Comparison of ENCODE assay signal across 26 cellular contexts in the genomic region with DNA sequence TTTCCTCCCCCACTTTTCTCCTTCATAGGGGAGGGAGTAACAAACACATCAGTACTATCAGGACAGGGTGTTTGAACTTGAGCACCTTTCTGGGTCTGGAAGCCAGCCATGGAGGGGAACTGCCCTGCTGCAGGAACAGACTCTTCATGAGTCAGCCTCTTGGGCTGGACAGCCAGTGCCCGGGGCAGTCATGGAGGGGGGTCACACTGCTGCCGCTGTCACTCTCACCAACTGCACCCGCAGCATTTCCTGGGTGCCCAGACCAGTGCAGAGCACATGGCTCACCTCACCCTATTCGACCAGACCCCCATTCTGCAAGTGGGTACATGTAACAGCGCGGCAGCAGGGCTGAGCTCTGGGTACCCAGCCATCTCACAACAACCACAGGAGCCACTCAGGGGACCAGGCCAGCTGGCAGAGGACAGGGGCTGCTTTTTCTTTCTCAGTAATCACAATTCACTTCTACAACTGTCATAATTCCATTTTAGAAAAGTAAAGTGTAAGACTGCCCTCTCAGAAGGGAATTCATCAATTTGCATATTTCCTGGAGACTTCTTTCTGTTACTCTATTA.
A peak's percentile ranks its signal among the peaks of the same experiment; 100 is the strongest.
DNase-seq lines count a peak whose midpoint lies in the region; ATAC-seq, FAIRE-seq and TF ChIP-seq lines count a peak whose summit lies in the region.
"Had no signal": no experiment of that assay in that cellular context is flagged by ENCODE, and none has a peak within 500 bp of the region (broad histone marks: within the 10 kb centered on the region; RNA-seq: fewer than 3 reads in every experiment).

No MANE protein-coding gene starts in this region.

- ATAC-seq in heart right ventricle (peak in 4 of 8 donors; percentile 37 to 86 (median 72)), Right ventricle myocardium superior (ENCODE audit: poor library complexity) (no peak)

- no peaks in the 10 kb centered on the region for H3K27me3 ChIP-seq in heart right ventricle
- H3K27me3 ChIP-seq in thyroid gland: no peaks in the 10 kb centered on the region
- H3K27me3 ChIP-seq: Peyer's patch had no signal

- H3K36me3 Mint-ChIP-seq in activated naive CD4-positive, alpha-beta T cell treated with anti-CD3 and anti-CD28 coated beads, Interleukin-2, amount 10 ng/mL, durations not matched to agents 7 days and 5 days: no peaks in the 10 kb centered on the region
- H3K36me3 Mint-ChIP-seq: CD14-positive monocyte, IgD-negative memory B cell had no signal

- peak; percentile 11 to 17 for DNase-seq in heart right ventricle
- DNase-seq in Right ventricle myocardium superior: no peak
- DNase-seq in RPMI8226: peak; percentile 2
- DNase-seq in kidney: peak; percentile 55
- peak; percentile 21 to 57 for DNase-seq in thyroid gland
- DNase-seq in NCI-H748 (lab: John Stamatoyannopoulos, UW; ENCODE audit: unreplicated experiment): no peak
- no peak for DNase-seq in stimulated activated CD4-positive, alpha-beta T cell treated with anti-CD3 and anti-CD28 coated beads, Interleukin-1b, Interleukin-23, amount 100 ng/mL, for 48 hours
- no peak for DNase-seq in activated naive CD4-positive, alpha-beta T cell treated with anti-CD3 and anti-CD28 coated beads, Interleukin-2, amount 10 ng/mL, durations not matched to agents 7 days and 5 days
- DNase-seq: DMS53; EL; Karpas-422; MG63; NCI-H1048; NCI-H1417 treated with DMSO at 0.1 percent for 48 hours; NCI-H1930; NCI-H510A treated with DMSO at 0.1 percent for 48 hours; NCI-H774; NK-92 treated with Interleukin-12 subunit alpha and Interleukin-12 subunit beta, amount 100 ng/mL, for 24 hours; Peyer's patch; SHP77 had no signal

- no peak for FAIRE-seq in kidney (lab: Jason Lieb, UNC)
- FAIRE-seq: D721Med, H54 had no signal

- H3K36me3 ChIP-seq in heart right ventricle: no peaks in the 10 kb centered on the region
- no peaks in the 10 kb centered on the region for H3K36me3 ChIP-seq in kidney (ENCODE audit: control insufficient read depth in 1 of 2, insufficient read depth in 2 of 2, low read length in 2 of 2)
- no peaks in the 10 kb centered on the region for H3K36me3 ChIP-seq in thyroid gland
- H3K36me3 ChIP-seq: MG63, Peyer's patch had no signal

- TF ChIP-seq CTCF in heart right ventricle (IDR thresholded peaks at IDR 0.05): no peak
- no peak for TF ChIP-seq CTCF in kidney (IDR thresholded peaks at IDR 0.05; ENCODE audit: borderline replicate concordance, extremely low read depth, insufficient read depth)
- no peak for TF ChIP-seq CTCF in thyroid gland (IDR thresholded peaks at IDR 0.05)

- H3K27ac ChIP-seq in heart right ventricle (no peak overlapping the region), kidney (ENCODE audit: low read depth in 2 of 2, low read length in 2 of 2) (no peak overlapping the region), thyroid gland (no peak overlapping the region)
- H3K27ac ChIP-seq: Peyer's patch, SK-N-MC had no signal

- intact Hi-C loops in heart right ventricle (cut with DNase I) (no loop called here), Right ventricle myocardium superior (cut with DNase I) (no loop called here), kidney (cut with DNase I) (no loop called here), thyroid gland (cut with DNase I) (no loop called here)

- CTCF ChIA-PET in activated naive CD4-positive, alpha-beta T cell treated with anti-CD3 and anti-CD28 coated beads, Interleukin-2, amount 10 ng/mL, durations not matched to agents 7 days and 5 days (lab: Charles Lee): no interaction called here

- no peak overlapping the region for H3K9ac ChIP-seq in kidney (ENCODE audit: low read length in 2 of 2)

- H3K4me1 ChIP-seq in heart right ventricle: peaks cover 0 to 9% (median 0%) of the 10 kb centered on the region in 9 donors
- H3K4me1 ChIP-seq in kidney (ENCODE audit: control insufficient read depth in 1 of 2, insufficient read depth in 1 of 2, low read depth in 1 of 2, low read length in 2 of 2): no peaks in the 10 kb centered on the region
- no peaks in the 10 kb centered on the region for H3K4me1 ChIP-seq in thyroid gland
- H3K4me1 ChIP-seq: Peyer's patch had no signal

- no peaks in the 10 kb centered on the region for H3K4me1 Mint-ChIP-seq in activated naive CD4-positive, alpha-beta T cell treated with anti-CD3 and anti-CD28 coated beads, Interleukin-2, amount 10 ng/mL, durations not matched to agents 7 days and 5 days
- H3K4me1 Mint-ChIP-seq: B cell, CD14-positive monocyte, IgD-negative memory B cell had no signal

- no peak overlapping the region for H3K27ac Mint-ChIP-seq in activated naive CD4-positive, alpha-beta T cell treated with anti-CD3 and anti-CD28 coated beads, Interleukin-2, amount 10 ng/mL, durations not matched to agents 7 days and 5 days
- H3K27ac Mint-ChIP-seq: B cell, CD14-positive monocyte, IgD-negative memory B cell had no signal

- H3K4me3 ChIP-seq in heart right ventricle (no peak overlapping the region), kidney (ENCODE audit: low read length in 2 of 2) (no peak overlapping the region), thyroid gland (replicated peaks in 1 of 3) (no peak overlapping the region)
- H3K4me3 ChIP-seq: MG63, Peyer's patch, SK-N-MC had no signal

- H3K9me3 Mint-ChIP-seq in activated naive CD4-positive, alpha-beta T cell treated with anti-CD3 and anti-CD28 coated beads, Interleukin-2, amount 10 ng/mL, durations not matched to agents 7 days and 5 days: peaks cover 3% of the 10 kb centered on the region

- no peak for TF ChIP-seq POLR2A in thyroid gland (IDR thresholded peaks at IDR 0.05)

- H3K27me3 Mint-ChIP-seq in activated naive CD4-positive, alpha-beta T cell treated with anti-CD3 and anti-CD28 coated beads, Interleukin-2, amount 10 ng/mL, durations not matched to agents 7 days and 5 days: no peaks in the 10 kb centered on the region
- H3K27me3 Mint-ChIP-seq: B cell, IgD-negative memory B cell had no signal

- H3K9me3 ChIP-seq in heart right ventricle (peaks cover 0 to 9% (median 0%) of the 10 kb centered on the region in 11 donors), kidney (ENCODE audit: control insufficient read depth in 1 of 2, low read length in 2 of 2) (no peaks in the 10 kb centered on the region), thyroid gland (no peaks in the 10 kb centered on the region)
- H3K9me3 ChIP-seq: MG63, Peyer's patch had no signal

- WGBS in heart right ventricle, 2 donors: 81 to 86% methylated on average over 6 of the region's 6 CpGs
- 78 to 94% methylated on average over 3 to 6 of the region's 6 CpGs for WGBS in thyroid gland, 2 donors

- no peak overlapping the region for H3K4me3 Mint-ChIP-seq in activated naive CD4-positive, alpha-beta T cell treated with anti-CD3 and anti-CD28 coated beads, Interleukin-2, amount 10 ng/mL, durations not matched to agents 7 days and 5 days
- H3K4me3 Mint-ChIP-seq: B cell, CD14-positive monocyte, IgD-negative memory B cell had no signal

Comparison
In these comparisons a context has a peak if more than half of its experiments do, and no peak if none do; other contexts are left out.
1. DNase-seq: peak in heart right ventricle (2 of 2), RPMI8226 (single experiment), kidney (single experiment) and thyroid gland (2 of 2); none in Right ventricle myocardium superior (single experiment), NCI-H748 (single experiment), stimulated activated CD4-positive, alpha-beta T cell treated with anti-CD3 and anti-CD28 coated beads, Interleukin-1b, Interleukin-23, amount 100 ng/mL, for 48 hours (single experiment) and activated naive CD4-positive, alpha-beta T cell treated with anti-CD3 and anti-CD28 coated beads, Interleukin-2, amount 10 ng/mL, durations not matched to agents 7 days and 5 days (single experiment).